14 cellular contexts compared by ENCODE assay signal in genomic region chr5:159913048-159913447, GRCh38. TPM values are rescaled to one million over a fixed set of nuclear protein-coding genes. Genes with fewer than 3 reads are reported as not detected.
DNase-seq lines count a peak whose midpoint lies in the region; ATAC-seq and TF ChIP-seq lines count a peak whose summit lies in the region.
"Had no signal": no experiment of that assay in that cellular context is flagged by ENCODE, and none has a peak within 500 bp of the region (broad histone marks: within the 10 kb centered on the region; RNA-seq: fewer than 3 reads in every experiment).

No MANE protein-coding gene starts in this region.

- H3K27ac Mint-ChIP-seq in activated CD4-positive, alpha-beta T cell treated with anti-CD3 and anti-CD28 coated beads for 36 hours = no peak overlapping the region

- no peaks in the 10 kb centered on the region for H3K9me3 Mint-ChIP-seq in activated CD4-positive, alpha-beta T cell treated with anti-CD3 and anti-CD28 coated beads for 36 hours (ENCODE audit: low read depth)

- no peak overlapping the region for H3K4me3 ChIP-seq in fibroblast of the aortic adventitia (ENCODE audit: low read depth, low read length)
- H3K4me3 ChIP-seq: K562, SK-N-MC had no signal

- H3K4me1 Mint-ChIP-seq in activated CD4-positive, alpha-beta T cell treated with anti-CD3 and anti-CD28 coated beads for 36 hours = peaks cover 6% of the 10 kb centered on the region

- intact Hi-C loops in activated CD4-positive, alpha-beta T cell treated with anti-CD3 and anti-CD28 coated beads for 36 hours (cut with DNase I, micrococcal nuclease) = no loop called here

- CTCF ChIA-PET in activated CD4-positive, alpha-beta T cell treated with anti-CD3 and anti-CD28 coated beads for 36 hours (lab: Charles Lee) = interaction anchor here (1.1 kb wide), 1 partner anchor 49 kb away, joined by 3 read pairs; no protein-coding TSS in a partner anchor

- H3K27me3 Mint-ChIP-seq in activated CD4-positive, alpha-beta T cell treated with anti-CD3 and anti-CD28 coated beads for 36 hours = peaks cover 41% of the 10 kb centered on the region

- no peak for TF ChIP-seq CTCF in fibroblast of the aortic adventitia (IDR thresholded peaks at IDR 0.05; ENCODE audit: insufficient read depth, low read length)

- no peaks in the 10 kb centered on the region for H3K36me3 Mint-ChIP-seq in activated CD4-positive, alpha-beta T cell treated with anti-CD3 and anti-CD28 coated beads for 36 hours (ENCODE audit: low read depth)

- DNase-seq in EH (ENCODE audit: low read depth) = peak; percentile 94
- DNase-seq in fibroblast of the aortic adventitia (ENCODE audit: low read depth) = peak; percentile 83
- DNase-seq in renal cortical epithelial cell (ENCODE audit: low read depth) = peak; percentile 91
- no peak for DNase-seq in activated effector memory CD4-positive, alpha-beta T cell treated with anti-CD3 and anti-CD28 coated beads, Interleukin-2, amount 50 U/mL, for 16 hours
- no peak for DNase-seq in T-helper 2 cell
- DNase-seq in activated CD4-positive, alpha-beta T cell treated with anti-CD3 and anti-CD28 coated beads for 36 hours = no peak
- DNase-seq: activated CD4-positive, alpha-beta T cell treated with anti-CD3 and anti-CD28 coated beads for 4 hours; COR-L47; effector CD8-positive, alpha-beta T cell; NCI-H345 had no signal

- POLR2A ChIA-PET in activated CD4-positive, alpha-beta T cell treated with anti-CD3 and anti-CD28 coated beads for 36 hours (lab: Charles Lee) = no interaction called here

- peak; percentile 49 for ATAC-seq in SK-N-SH treated with all-trans-retinoic acid at 6 μM for 48 hours
- ATAC-seq in HG02623 (IDR thresholded peaks at IDR 0.05; ENCODE audit: unreplicated experiment) = no peak
- ATAC-seq in activated CD4-positive, alpha-beta T cell treated with anti-CD3 and anti-CD28 coated beads for 36 hours = no peak
- ATAC-seq: K562 had no signal

- no peak overlapping the region for H3K4me3 Mint-ChIP-seq in activated CD4-positive, alpha-beta T cell treated with anti-CD3 and anti-CD28 coated beads for 36 hours

TF ChIP-seq in SK-N-SH treated with all-trans-retinoic acid at 6 μM for 48 hours, 23 proteins besides CTCF, POLR2A, EP300 and RAD21:
- TF ChIP-seq CREB5 (CRISPR knock-in tag; IDR thresholded peaks at IDR 0.05; ENCODE audit: low read depth) = no peak
- no peak for TF ChIP-seq TSHZ2 (CRISPR knock-in tag; IDR thresholded peaks at IDR 0.05)
- no peak for TF ChIP-seq PPARA (CRISPR knock-in tag; IDR thresholded peaks at IDR 0.05; ENCODE audit: borderline replicate concordance)
- no peak for TF ChIP-seq CSDC2 (CRISPR knock-in tag; IDR thresholded peaks at IDR 0.05)
- no peak for TF ChIP-seq TOX (CRISPR knock-in tag; IDR thresholded peaks at IDR 0.05; ENCODE audit: borderline replicate concordance)
- no peak for TF ChIP-seq TCF4 (CRISPR knock-in tag; IDR thresholded peaks at IDR 0.05; ENCODE audit: borderline replicate concordance)
- TF ChIP-seq PATZ1 (CRISPR knock-in tag; IDR thresholded peaks at IDR 0.05; ENCODE audit: borderline replicate concordance) = no peak
- no peak for TF ChIP-seq GLIS3 (CRISPR knock-in tag; IDR thresholded peaks at IDR 0.05)

RNA-seq across cellular contexts. Expression of gene ADRA1B, which starts 3.2 kb away (rescaled TPM):
- total RNA-seq in fibroblast of the aortic adventitia (ENCODE audit: low replicate concordance) (0.63 TPM in 1 of 2 replicates, not detected in the other), renal cortical epithelial cell (1.6 and 5.4 TPM in 2 replicates)
- total RNA-seq in activated CD4-positive, alpha-beta T cell treated with anti-CD3 and anti-CD28 coated beads for 36 hours = not detected
- total RNA-seq: K562 had no signal

Comparison
In these comparisons a context has a peak if more than half of its experiments do, and no peak if none do; other contexts are left out.
1. DNase-seq: peak in EH (single experiment), fibroblast of the aortic adventitia (single experiment) and renal cortical epithelial cell (single experiment); none in activated effector memory CD4-positive, alpha-beta T cell treated with anti-CD3 and anti-CD28 coated beads, Interleukin-2, amount 50 U/mL, for 16 hours (single experiment), T-helper 2 cell (0 of 5) and activated CD4-positive, alpha-beta T cell treated with anti-CD3 and anti-CD28 coated beads for 36 hours (single experiment).